In the genomic region with DNA sequence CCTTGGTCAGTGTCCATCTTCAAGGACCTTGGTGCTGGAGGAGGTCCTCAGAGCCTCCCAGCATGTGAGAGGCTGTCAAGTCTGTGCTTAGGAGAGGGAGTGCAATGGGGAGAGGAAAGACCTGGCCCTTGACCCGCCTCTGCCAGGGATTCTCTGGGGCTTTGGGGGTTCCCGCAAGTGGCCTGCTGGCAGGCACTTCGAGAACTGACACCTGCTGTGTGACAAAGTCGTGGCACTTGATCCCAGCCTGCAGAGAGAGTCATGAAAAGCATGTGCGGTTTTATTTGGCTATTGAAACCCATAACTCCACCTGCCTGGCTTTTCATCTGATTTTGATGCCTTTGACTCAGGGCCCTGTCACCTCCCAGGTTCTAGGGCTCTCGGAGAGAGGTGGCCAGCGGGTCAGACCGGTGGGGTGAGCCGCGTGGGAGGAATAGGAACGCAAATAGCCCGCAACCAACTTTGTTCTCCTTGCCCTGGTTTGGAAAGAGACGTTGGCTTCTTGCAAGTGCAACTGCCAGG, we compare ENCODE assay signal across 8 cellular contexts. TPM values are rescaled to one million over a fixed set of nuclear protein-coding genes. Genes with fewer than 3 reads are reported as not detected.
A peak's percentile ranks its signal among the peaks of the same experiment; 100 is the strongest.
DNase-seq lines count a peak whose midpoint lies in the region; ATAC-seq and TF ChIP-seq lines count a peak whose summit lies in the region.

No MANE protein-coding gene starts in this region.

- no peaks in the 10 kb centered on the region for H3K36me3 Mint-ChIP-seq in activated T-cell treated with anti-CD3 and anti-CD28 coated beads, Interleukin-2, amount 50 U/mL, for 4 hours (ENCODE audit: insufficient read depth)
- H3K36me3 Mint-ChIP-seq in neural progenitor cell = peaks cover 4% of the 10 kb centered on the region

- peaks cover 63% of the 10 kb centered on the region for H3F3A ChIP-seq in neural progenitor cell (ENCODE audit: low read depth)

- no peaks in the 10 kb centered on the region for H3K36me3 ChIP-seq in neural progenitor cell

- H2AFZ ChIP-seq in neural progenitor cell (replicated peaks) = no peak overlapping the region

- H3K27ac Mint-ChIP-seq in neural progenitor cell = no peak overlapping the region

- no peak for TF ChIP-seq CTCF in neural progenitor cell (IDR thresholded peaks at IDR 0.05)

- H3K27ac ChIP-seq in neural progenitor cell = no peak overlapping the region

- H3K27me3 ChIP-seq in neural progenitor cell = peaks cover 27% of the 10 kb centered on the region

- no peaks in the 10 kb centered on the region for H3K9me3 ChIP-seq in neural progenitor cell (ENCODE audit: low read depth)

- H3K4me1 ChIP-seq in neural progenitor cell = peaks cover 50% of the 10 kb centered on the region

- ATAC-seq in HG03108 (IDR thresholded peaks at IDR 0.05; ENCODE audit: unreplicated experiment) (peak; percentile 16), HG03469 (IDR thresholded peaks at IDR 0.05; ENCODE audit: unreplicated experiment) (no peak)
- peak; percentile 57 to 69 for ATAC-seq in activated T-cell treated with anti-CD3 and anti-CD28 coated beads, Interleukin-2, amount 50 U/mL, for 4 hours

- peak; percentile 78 for DNase-seq in activated CD8-positive, alpha-beta memory T cell treated with anti-CD3 and anti-CD28 coated beads for 24 hours
- no peak for DNase-seq in activated CD8-positive, alpha-beta memory T cell treated with anti-CD3 and anti-CD28 coated beads, Interleukin-2, amount 50 U/mL, for 4 hours
- no peak for DNase-seq in activated T-cell treated with anti-CD3 and anti-CD28 coated beads, Interleukin-2, amount 50 U/mL, for 4 hours
- DNase-seq in neural progenitor cell (ENCODE audit: low spot score) = no peak
- no peak for DNase-seq in COR-L47 (lab: John Stamatoyannopoulos, UW)
- no peak for DNase-seq in T-helper 1 cell

- peaks cover 60% of the 10 kb centered on the region for H3K4me1 Mint-ChIP-seq in activated T-cell treated with anti-CD3 and anti-CD28 coated beads, Interleukin-2, amount 50 U/mL, for 4 hours (ENCODE audit: low read depth)
- H3K4me1 Mint-ChIP-seq in neural progenitor cell = peaks cover 86% of the 10 kb centered on the region

- H3K27me3 Mint-ChIP-seq in activated T-cell treated with anti-CD3 and anti-CD28 coated beads, Interleukin-2, amount 50 U/mL, for 4 hours (ENCODE audit: low read depth) = no peaks in the 10 kb centered on the region
- H3K27me3 Mint-ChIP-seq in neural progenitor cell (ENCODE audit: insufficient read depth, low read depth) = peaks cover 24% of the 10 kb centered on the region

- H3K4me3 Mint-ChIP-seq in activated T-cell treated with anti-CD3 and anti-CD28 coated beads, Interleukin-2, amount 50 U/mL, for 4 hours = peak overlapping the region; percentile 31
- H3K4me3 Mint-ChIP-seq in neural progenitor cell = no peak overlapping the region

- no peaks in the 10 kb centered on the region for H3K79me2 ChIP-seq in neural progenitor cell (ENCODE audit: low read depth)

- peaks cover 30% of the 10 kb centered on the region for H4K20me1 ChIP-seq in neural progenitor cell (ENCODE audit: low read depth)

- no peak overlapping the region for H3K9ac ChIP-seq in neural progenitor cell

- H3K4me3 ChIP-seq in neural progenitor cell = no peak overlapping the region

- H3K4me2 ChIP-seq in neural progenitor cell = peak overlapping the region; percentile 37

- no peaks in the 10 kb centered on the region for H3K9me3 Mint-ChIP-seq in activated T-cell treated with anti-CD3 and anti-CD28 coated beads, Interleukin-2, amount 50 U/mL, for 4 hours
- H3K9me3 Mint-ChIP-seq in neural progenitor cell = peaks cover 9% of the 10 kb centered on the region

RNA-seq across cellular contexts. Expression of a gene that starts 42.8 kb away (rescaled TPM):
- total RNA-seq in activated T-cell treated with anti-CD3 and anti-CD28 coated beads, Interleukin-2, amount 50 U/mL, for 4 hours = 10 to 100 TPM; 15.5 to 15.6 (median 15.5) TPM
- 7.7 and 20.4 TPM in 2 replicates for total RNA-seq in neural progenitor cell (ENCODE audit: low replicate concordance)
